ENCODE assay signal across 17 cellular contexts in the genomic region with DNA sequence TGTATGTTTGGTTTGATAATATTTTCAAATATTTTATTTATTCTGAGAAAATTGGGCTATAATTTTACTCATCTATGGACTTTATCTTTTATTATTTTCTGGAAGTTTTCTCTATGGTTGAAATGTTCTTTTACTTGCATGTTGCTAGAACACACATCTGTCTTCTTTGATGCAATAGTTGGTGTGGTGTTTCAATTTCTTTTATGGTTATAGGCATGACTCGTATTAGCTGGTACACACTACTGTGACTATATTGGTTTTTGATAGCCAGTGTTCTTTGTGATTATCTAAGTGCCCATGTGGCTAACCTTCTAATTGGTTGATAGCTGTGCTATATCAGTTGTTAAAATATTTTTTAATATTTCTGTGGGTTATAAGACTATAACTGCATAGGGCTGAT.
DNase-seq lines count a peak whose midpoint lies in the region; ATAC-seq lines count a peak whose summit lies in the region.
"Had no signal": no experiment of that assay in that cellular context is flagged by ENCODE, and none has a peak within 500 bp of the region (broad histone marks: within the 10 kb centered on the region; RNA-seq: fewer than 3 reads in every experiment).

No MANE protein-coding gene starts in this region.

- H3K4me3 Mint-ChIP-seq in activated T-helper 17 cell treated with anti-CD3 and anti-CD28 coated beads, Interleukin-2, amount 50 U/mL, for 72 hours: no peak overlapping the region
- H3K4me3 Mint-ChIP-seq: CD4-positive, CD25-positive, alpha-beta regulatory T cell; CD8-positive, alpha-beta memory T cell; H9 had no signal

- no peaks in the 10 kb centered on the region for H3K4me1 Mint-ChIP-seq in activated T-helper 17 cell treated with anti-CD3 and anti-CD28 coated beads, Interleukin-2, amount 50 U/mL, for 72 hours
- H3K4me1 Mint-ChIP-seq: CD4-positive, CD25-positive, alpha-beta regulatory T cell; CD8-positive, alpha-beta memory T cell; H9 had no signal

- no peak for ATAC-seq in activated T-helper 17 cell treated with anti-CD3 and anti-CD28 coated beads, Interleukin-2, amount 50 U/mL, for 72 hours (replicated peaks)
- ATAC-seq in GM21737 (IDR thresholded peaks at IDR 0.05; ENCODE audit: unreplicated experiment): no peak

- no peaks in the 10 kb centered on the region for H3K9me3 Mint-ChIP-seq in activated T-helper 17 cell treated with anti-CD3 and anti-CD28 coated beads, Interleukin-2, amount 50 U/mL, for 72 hours
- H3K9me3 Mint-ChIP-seq: CD8-positive, alpha-beta memory T cell; H9 had no signal

- no peaks in the 10 kb centered on the region for H3K27me3 Mint-ChIP-seq in activated T-helper 17 cell treated with anti-CD3 and anti-CD28 coated beads, Interleukin-2, amount 50 U/mL, for 72 hours
- H3K27me3 Mint-ChIP-seq: CD4-positive, CD25-positive, alpha-beta regulatory T cell; CD8-positive, alpha-beta memory T cell had no signal

- no peak overlapping the region for H3K27ac Mint-ChIP-seq in activated T-helper 17 cell treated with anti-CD3 and anti-CD28 coated beads, Interleukin-2, amount 50 U/mL, for 72 hours
- H3K27ac Mint-ChIP-seq: CD4-positive, CD25-positive, alpha-beta regulatory T cell; CD8-positive, alpha-beta memory T cell; H9 had no signal

- H3K36me3 Mint-ChIP-seq in activated T-helper 17 cell treated with anti-CD3 and anti-CD28 coated beads, Interleukin-2, amount 50 U/mL, for 72 hours (ENCODE audit: low read depth): no peaks in the 10 kb centered on the region
- H3K36me3 Mint-ChIP-seq: CD4-positive, CD25-positive, alpha-beta regulatory T cell; CD8-positive, alpha-beta memory T cell had no signal

- DNase-seq in LHCN-M2 (ENCODE audit: low read depth) (peak; percentile 70), fibroblast of gingiva (ENCODE audit: low read depth) (peak; percentile 44), renal cortical epithelial cell (ENCODE audit: low read depth) (peak; percentile 23), foreskin melanocyte (no peak), globus pallidus (ENCODE audit: low spot score) (no peak)
- DNase-seq: BE2C; C1 segment of cervical spinal cord; CD4-positive, CD25-positive, alpha-beta regulatory T cell; CD8-positive, alpha-beta memory T cell; COR-L47; DMS 273 treated with DMSO at 0.1 percent for 48 hours; DMS53; DND-41; EL; H9 had no signal

Comparison
In these comparisons a context has a peak if more than half of its experiments do, and no peak if none do; other contexts are left out.
1. DNase-seq: peak in LHCN-M2 (single experiment), fibroblast of gingiva (single experiment) and renal cortical epithelial cell (single experiment); none in foreskin melanocyte (single experiment) and globus pallidus (single experiment).